Comparison of ENCODE assay signal across 17 cellular contexts in genomic region chr7:132977234-132977633, GRCh38.
A peak's percentile ranks its signal among the peaks of the same experiment; 100 is the strongest.
DNase-seq lines count a peak whose midpoint lies in the region; ATAC-seq and TF ChIP-seq lines count a peak whose summit lies in the region.
"Had no signal": no experiment of that assay in that cellular context is flagged by ENCODE, and none has a peak within 500 bp of the region (broad histone marks: within the 10 kb centered on the region; RNA-seq: fewer than 3 reads in every experiment).

No MANE protein-coding gene starts in this region.

- CTCF ChIA-PET in HEK293 (lab: Yijun Ruan, JAX), result interaction anchor here (0.7 kb wide), 1 partner anchor 1016 kb away, joined by 3 read pairs; no protein-coding TSS in a partner anchor

- H3K36me3 Mint-ChIP-seq in memory B cell, result peaks cover 20% of the 10 kb centered on the region
- H3K36me3 Mint-ChIP-seq in activated T-cell treated with anti-CD3 and anti-CD28 coated beads, Interleukin-2, amount 50 U/mL, for 4 hours (ENCODE audit: insufficient read depth), result peaks cover 28% of the 10 kb centered on the region

- peaks cover 15% of the 10 kb centered on the region for H3K4me1 Mint-ChIP-seq in memory B cell
- H3K4me1 Mint-ChIP-seq in activated T-cell treated with anti-CD3 and anti-CD28 coated beads, Interleukin-2, amount 50 U/mL, for 4 hours (ENCODE audit: low read depth), result peaks cover 8% of the 10 kb centered on the region

- no peaks in the 10 kb centered on the region for H3K9me3 ChIP-seq in HEK293 (ENCODE audit: control insufficient read depth, insufficient read depth, low read depth, low read length)
- H3K9me3 ChIP-seq: BE2C, Caco-2, SJCRH30 had no signal

- ATAC-seq in memory B cell (ENCODE audit: low read depth) (no peak), left lobe of liver (no peak), GM21723 (IDR thresholded peaks at IDR 0.05; ENCODE audit: unreplicated experiment) (no peak)
- no peak for ATAC-seq in activated T-cell treated with anti-CD3 and anti-CD28 coated beads, Interleukin-2, amount 50 U/mL, for 4 hours
- ATAC-seq: T-helper 17 cell had no signal

- no peak overlapping the region for H3K4me3 Mint-ChIP-seq in memory B cell
- H3K4me3 Mint-ChIP-seq in activated T-cell treated with anti-CD3 and anti-CD28 coated beads, Interleukin-2, amount 50 U/mL, for 4 hours, result no peak overlapping the region
- H3K4me3 Mint-ChIP-seq: CD4-positive, CD25-positive, alpha-beta regulatory T cell; T-helper 17 cell had no signal

- H3K4me1 ChIP-seq in HEK293 (ENCODE audit: control insufficient read depth, insufficient read depth, low read length), result peaks cover 16% of the 10 kb centered on the region; the same call in 1 of the 2 replicates
- H3K4me1 ChIP-seq: Caco-2, SJCRH30 had no signal

- peak overlapping the region; percentile 62 for H3K27ac Mint-ChIP-seq in memory B cell
- H3K27ac Mint-ChIP-seq: CD4-positive, CD25-positive, alpha-beta regulatory T cell; T-helper 17 cell had no signal

- H3K27ac ChIP-seq in HEK293 (ENCODE audit: extremely low read depth, low read depth, low read length), result no peak overlapping the region
- H3K27ac ChIP-seq: HL-60, SJCRH30 had no signal

- H3K9me3 Mint-ChIP-seq in memory B cell, result no peaks in the 10 kb centered on the region
- no peaks in the 10 kb centered on the region for H3K9me3 Mint-ChIP-seq in activated T-cell treated with anti-CD3 and anti-CD28 coated beads, Interleukin-2, amount 50 U/mL, for 4 hours
- H3K9me3 Mint-ChIP-seq: CD4-positive, CD25-positive, alpha-beta regulatory T cell had no signal

- H3K27me3 Mint-ChIP-seq in memory B cell, result no peaks in the 10 kb centered on the region
- no peaks in the 10 kb centered on the region for H3K27me3 Mint-ChIP-seq in activated T-cell treated with anti-CD3 and anti-CD28 coated beads, Interleukin-2, amount 50 U/mL, for 4 hours (ENCODE audit: low read depth)
- H3K27me3 Mint-ChIP-seq: CD4-positive, CD25-positive, alpha-beta regulatory T cell; T-helper 17 cell had no signal

- POLR2A ChIA-PET in HEK293 (lab: Yijun Ruan, JAX), result no interaction called here

- H3K36me3 ChIP-seq in HEK293 (ENCODE audit: control insufficient read depth in 2 of 2, insufficient read depth in 1 of 2, low read length in 2 of 2), result peaks cover 0 to 5% of the 10 kb centered on the region in 2 experiments; a peak in 2 of 3 replicates

- TF ChIP-seq CTCF in HEK293 (tag by site-specific recombination; IDR thresholded peaks at IDR 0.05), result no peak

- DNase-seq in NCI-H1436 (lab: John Stamatoyannopoulos, UW) (peak; percentile 0), NCI-H1436 treated with DMSO at 0.1 percent for 48 hours (lab: John Stamatoyannopoulos, UW) (no peak), NCI-H69 (lab: John Stamatoyannopoulos, UW) (peak; percentile 40), memory B cell (ENCODE audit: low spot score in 2 of 2) (no peak), left lobe of liver (ENCODE audit: low spot score) (no peak)
- no peak for DNase-seq in activated T-cell treated with anti-CD3 and anti-CD28 coated beads, Interleukin-2, amount 50 U/mL, for 4 hours
- DNase-seq: BE2C; Caco-2; CD4-positive, CD25-positive, alpha-beta regulatory T cell; H7; NCI-H1092 treated with DMSO at 0.1 percent for 48 hours; NCI-H187; T-helper 17 cell had no signal

- H3K4me3 ChIP-seq in HEK293 (ENCODE audit: low read depth, low read length), result no peak overlapping the region
- H3K4me3 ChIP-seq: SJCRH30 had no signal

TF ChIP-seq in HEK293, 187 proteins besides CTCF, POLR2A, EP300 and RAD21:
- TF ChIP-seq ZSCAN23 (tag by site-specific recombination; IDR thresholded peaks at IDR 0.05) (no peak), PRDM6 (tag by site-specific recombination; IDR thresholded peaks at IDR 0.05) (peak; percentile 87), OVOL3 (tag by site-specific recombination; IDR thresholded peaks at IDR 0.05) (0 out of 2 replicates have a peak, but pooled peaks have one; percentile 13), GFI1B (tag by site-specific recombination; IDR thresholded peaks at IDR 0.05) (no peak), ZNF24 (tag by site-specific recombination; IDR thresholded peaks at IDR 0.05) (no peak), MZF1 (tag by site-specific recombination; IDR thresholded peaks at IDR 0.05; ENCODE audit: borderline replicate concordance) (peak; percentile 58; the same call in 1 of the 2 replicates)

Comparison
In these comparisons a context has a peak if more than half of its experiments do, and no peak if none do; other contexts are left out.
1. DNase-seq: peak in NCI-H1436 (single experiment) and NCI-H69 (single experiment); none in NCI-H1436 treated with DMSO at 0.1 percent for 48 hours (single experiment), memory B cell (0 of 2), activated T-cell treated with anti-CD3 and anti-CD28 coated beads, Interleukin-2, amount 50 U/mL, for 4 hours (single experiment) and left lobe of liver (single experiment).